8 cellular contexts compared by ENCODE assay signal in genomic region chr5:138032028-138032571, GRCh38. TPM values are rescaled to one million over a fixed set of nuclear protein-coding genes. Genes with fewer than 3 reads are reported as not detected.
DNase-seq lines count a peak whose midpoint lies in the region; ATAC-seq and TF ChIP-seq lines count a peak whose summit lies in the region.

No MANE protein-coding gene starts in this region.

- H2AFZ ChIP-seq in SU-DHL-6 (ENCODE audit: low read depth, low read length, severe bottlenecking): peak overlapping the region; percentile 52

- TF ChIP-seq EP300 in suprapubic skin (IDR thresholded peaks at IDR 0.05): no peak

- TF ChIP-seq CTCF in DOHH2 (IDR thresholded peaks at IDR 0.05; ENCODE audit: low read depth, low read length, poor library complexity, severe bottlenecking): peak; percentile 18
- TF ChIP-seq CTCF in SU-DHL-6 (IDR thresholded peaks at IDR 0.05; ENCODE audit: insufficient read depth, low read length, poor library complexity, severe bottlenecking): no peak
- no peak for TF ChIP-seq CTCF in lung (IDR thresholded peaks at IDR 0.05; ENCODE audit: control extremely low read depth, extremely low read depth)
- no peak for TF ChIP-seq CTCF in suprapubic skin (IDR thresholded peaks at IDR 0.05)

- peaks cover 28% of the 10 kb centered on the region for H4K20me1 ChIP-seq in DOHH2 (ENCODE audit: control insufficient read depth, insufficient read depth, low read depth, low read length)
- H4K20me1 ChIP-seq in SU-DHL-6 (ENCODE audit: low read depth, low read length): no peaks in the 10 kb centered on the region; the same call in 1 of the 2 replicates

- H3K27me3 ChIP-seq in DOHH2 (ENCODE audit: control insufficient read depth, low read length) (no peaks in the 10 kb centered on the region), SU-DHL-6 (ENCODE audit: low read length) (no peaks in the 10 kb centered on the region), ectodermal cell (ENCODE audit: control insufficient read depth, insufficient read depth, low read length, poor library complexity, severe bottlenecking) (no peaks in the 10 kb centered on the region), lung (ENCODE audit: control insufficient read depth, insufficient read depth) (no peaks in the 10 kb centered on the region), suprapubic skin (no peaks in the 10 kb centered on the region)

- no peaks in the 10 kb centered on the region for H3K9me3 ChIP-seq in DOHH2 (ENCODE audit: control insufficient read depth, insufficient read depth, low read length)
- no peaks in the 10 kb centered on the region for H3K9me3 ChIP-seq in SU-DHL-6 (ENCODE audit: insufficient read depth, low read length)
- no peaks in the 10 kb centered on the region for H3K9me3 ChIP-seq in ectodermal cell (ENCODE audit: control insufficient read depth, low read length)
- H3K9me3 ChIP-seq in lung (ENCODE audit: control insufficient read depth in 2 of 2, insufficient read depth in 1 of 2, low read length in 1 of 2): no peaks in the 10 kb centered on the region
- H3K9me3 ChIP-seq in suprapubic skin: no peaks in the 10 kb centered on the region

- H3K36me3 ChIP-seq in DOHH2 (ENCODE audit: control insufficient read depth, low read length): peaks cover 47% of the 10 kb centered on the region
- H3K36me3 ChIP-seq in SU-DHL-6 (ENCODE audit: low read length): no peaks in the 10 kb centered on the region
- no peaks in the 10 kb centered on the region for H3K36me3 ChIP-seq in ectodermal cell (ENCODE audit: control insufficient read depth, insufficient read depth, low read length)
- H3K36me3 ChIP-seq in lung (ENCODE audit: control insufficient read depth in 2 of 2, insufficient read depth in 2 of 2, low read length in 2 of 2): no peaks in the 10 kb centered on the region
- H3K36me3 ChIP-seq in suprapubic skin: no peaks in the 10 kb centered on the region

- H3K9me2 ChIP-seq in DOHH2 (replicated peaks; ENCODE audit: control insufficient read depth, low read length) (no peaks in the 10 kb centered on the region), SU-DHL-6 (replicated peaks; ENCODE audit: insufficient read depth, low read length) (no peaks in the 10 kb centered on the region)

- 6% methylated on average over 24 of the region's 24 CpGs for WGBS in ectodermal cell, 2 experiments
- 1 to 2% methylated on average over 24 of the region's 24 CpGs for WGBS in lung, 2 donors
- 3% methylated on average over 23 of the region's 24 CpGs for WGBS in suprapubic skin

- peaks cover 9% of the 10 kb centered on the region for H3F3A ChIP-seq in DOHH2 (ENCODE audit: control insufficient read depth, insufficient read depth)
- peaks cover 41% of the 10 kb centered on the region for H3F3A ChIP-seq in SU-DHL-6 (ENCODE audit: insufficient read depth)

- peak overlapping the region; percentile 94 for H3K27ac ChIP-seq in DOHH2 (ENCODE audit: low read depth, low read length)
- H3K27ac ChIP-seq in SU-DHL-6 (ENCODE audit: low read depth, low read length): peak overlapping the region; percentile 93
- peak overlapping the region; percentile 99 for H3K27ac ChIP-seq in ectodermal cell (ENCODE audit: insufficient read depth, low read depth, low read length, poor library complexity, severe bottlenecking)
- H3K27ac ChIP-seq in lung (ENCODE audit: low read depth in 1 of 2, low read length in 1 of 2): peak overlapping the region; percentile 99 to 100
- peak overlapping the region; percentile 98 for H3K27ac ChIP-seq in suprapubic skin

- peak overlapping the region; percentile 81 for H3K4me2 ChIP-seq in DOHH2 (ENCODE audit: low read length)
- H3K4me2 ChIP-seq in SU-DHL-6 (ENCODE audit: low read depth, low read length, poor library complexity, severe bottlenecking): peak overlapping the region; percentile 76

- DNase-seq in lung (ENCODE audit: low spot score) (peak; percentile 75), suprapubic skin (ENCODE audit: low spot score in 2 of 2) (no peak), NCI-H2107 (lab: John Stamatoyannopoulos, UW) (no peak)

- no peak for TF ChIP-seq POLR2A in suprapubic skin (IDR thresholded peaks at IDR 0.05)

- H3K4me3 ChIP-seq in DOHH2 (ENCODE audit: low read length) (peak overlapping the region; percentile 94), SU-DHL-6 (ENCODE audit: insufficient read depth, low read length, poor library complexity, severe bottlenecking) (peak overlapping the region; percentile 84), ectodermal cell (ENCODE audit: insufficient read depth, low read depth, low read length) (peak overlapping the region; percentile 98), lung (peak overlapping the region; percentile 93), suprapubic skin (peak overlapping the region; percentile 88)

- peak; percentile 49 for ATAC-seq in GM19397 (IDR thresholded peaks at IDR 0.05; ENCODE audit: unreplicated experiment)
- ATAC-seq in HG03442 (IDR thresholded peaks at IDR 0.05; ENCODE audit: unreplicated experiment): peak; percentile 32
- ATAC-seq in lung (ENCODE audit: insufficient read depth, low FRiP score): peak; percentile 22

- H3K4me1 ChIP-seq in DOHH2 (ENCODE audit: control insufficient read depth, low read length): peaks cover 68% of the 10 kb centered on the region
- no peaks in the 10 kb centered on the region for H3K4me1 ChIP-seq in ectodermal cell (ENCODE audit: control insufficient read depth, insufficient read depth, low read length)
- peaks cover 11 to 14% of the 10 kb centered on the region in 2 donors for H3K4me1 ChIP-seq in lung (ENCODE audit: control insufficient read depth in 2 of 2, insufficient read depth in 2 of 2, low read length in 2 of 2)
- peaks cover 42% of the 10 kb centered on the region for H3K4me1 ChIP-seq in suprapubic skin

- H3K9ac ChIP-seq in SU-DHL-6 (ENCODE audit: low read length): peak overlapping the region; percentile 88

- H3K79me2 ChIP-seq in DOHH2 (ENCODE audit: control insufficient read depth, low read length): peaks cover 61% of the 10 kb centered on the region
- H3K79me2 ChIP-seq in SU-DHL-6 (ENCODE audit: insufficient read depth, low read length): peaks cover 50% of the 10 kb centered on the region

RNA-seq across cellular contexts. Expression of gene FAM13B, which starts 0.8 kb away (rescaled TPM):
- polyA plus RNA-seq in ectodermal cell (2013, experiment 1 of 4): 25.6 TPM
- 33.8 TPM for polyA plus RNA-seq in ectodermal cell (2013, experiment 2 of 4)
- 24.0 TPM for polyA plus RNA-seq in ectodermal cell (2013, experiment 3 of 4)
- polyA plus RNA-seq in ectodermal cell (2013, experiment 4 of 4): 24.3 TPM
- total RNA-seq in lung (10 to 100 TPM; 38.0 to 63.6 TPM), suprapubic skin (10 to 100 TPM; 10.4 to 37.7 (median 20.2) TPM)
- polyA plus RNA-seq in lung: 1 to 10 TPM; 7.6 to 8.8 TPM

RNA-seq across cellular contexts. Expression of gene WNT8A, which starts 51.7 kb away (rescaled TPM):
- polyA plus RNA-seq in ectodermal cell (2013, experiment 1 of 4): 4.9 TPM
- polyA plus RNA-seq in ectodermal cell (2013, experiment 2 of 4): 2.9 TPM
- 3.0 TPM for polyA plus RNA-seq in ectodermal cell (2013, experiment 3 of 4)
- polyA plus RNA-seq in ectodermal cell (2013, experiment 4 of 4): 3.4 TPM
- total RNA-seq in lung (not detected), suprapubic skin (not detected)
- not detected for polyA plus RNA-seq in lung
